Comparison of ENCODE assay signal across 9 cellular contexts in the genomic region with DNA sequence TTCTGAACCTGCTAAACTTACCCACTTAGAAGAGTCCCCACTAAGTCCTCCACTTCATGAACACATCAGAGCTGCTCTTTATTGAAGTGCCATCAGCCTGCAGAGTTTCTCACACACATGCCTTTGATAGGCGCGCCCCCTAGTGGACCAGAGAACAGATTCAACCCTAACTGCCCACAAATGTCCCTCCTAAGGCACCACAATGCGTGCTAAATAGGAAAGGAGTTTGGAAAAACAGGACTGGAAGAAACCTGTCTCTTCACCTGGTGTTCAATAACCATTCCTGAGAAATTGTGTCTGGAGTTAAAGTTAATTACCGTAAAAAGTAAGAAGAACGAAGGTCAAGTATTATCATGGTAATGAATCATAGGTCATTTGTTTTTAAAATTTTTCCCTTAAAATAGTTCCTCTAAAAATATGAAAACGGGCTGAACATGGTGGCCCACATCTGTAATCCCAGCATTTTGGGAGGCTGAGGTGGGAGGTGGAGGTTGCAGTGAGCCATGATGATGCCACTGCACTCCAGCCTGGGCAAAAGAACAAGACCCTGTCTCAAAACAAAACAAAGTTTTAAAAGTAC.
DNase-seq lines count a peak whose midpoint lies in the region; ATAC-seq and TF ChIP-seq lines count a peak whose summit lies in the region.
"Had no signal": no experiment of that assay in that cellular context is flagged by ENCODE, and none has a peak within 500 bp of the region (broad histone marks: within the 10 kb centered on the region; RNA-seq: fewer than 3 reads in every experiment).

No MANE protein-coding gene starts in this region.

- DNase-seq in SIG-M5 treated with dmso at 0.1 percent for 504 hours (lab: John Stamatoyannopoulos, UW; ENCODE audit: unreplicated experiment) = peak; percentile 75
- DNase-seq in SIG-M5 (lab: John Stamatoyannopoulos, UW) = no peak
- peak; percentile 90 for DNase-seq in SK-MEL-5 (ENCODE audit: low read depth, low spot score)
- peak; percentile 83 for DNase-seq in activated naive CD4-positive, alpha-beta T cell treated with anti-CD3 and anti-CD28 coated beads for 36 hours
- DNase-seq in glutamatergic neuron = peak; percentile 90
- peak; percentile 66 to 86 for DNase-seq in trophoblast cell
- peak; percentile 82 for DNase-seq in upper lobe of right lung

- in situ Hi-C loops in SK-MEL-5 (cut with HindIII; ENCODE audit: low pct_unique_long_range_greater_than_20kb, low sequenced_read_pairs) = no loop called here

- no peak overlapping the region for H3K14ac ChIP-seq in trophoblast cell (ENCODE audit: low read length)

- H3K4me2 ChIP-seq in Loucy (ENCODE audit: low read depth, low read length, poor library complexity, severe bottlenecking) (no peak overlapping the region), trophoblast cell (ENCODE audit: low read length) (no peak overlapping the region)

- no peaks in the 10 kb centered on the region for H3K9me3 Mint-ChIP-seq in activated naive CD4-positive, alpha-beta T cell treated with anti-CD3 and anti-CD28 coated beads for 36 hours
- no peaks in the 10 kb centered on the region for H3K9me3 Mint-ChIP-seq in glutamatergic neuron (ENCODE audit: unreplicated experiment)
- H3K9me3 Mint-ChIP-seq: stimulated activated naive CD8-positive, alpha-beta T cell treated with anti-CD3 and anti-CD28 coated beads, Interleukin-15, Interleukin-2, amounts not matched to agents 100 ng/mL and 50 ng/mL, for 24 hours had no signal

- ATAC-seq in upper lobe of right lung = peak; percentile 90

- no peak overlapping the region for H3K4ac ChIP-seq in trophoblast cell (ENCODE audit: low read depth, low read length)

- CTCF ChIA-PET in activated naive CD4-positive, alpha-beta T cell treated with anti-CD3 and anti-CD28 coated beads for 36 hours (lab: Charles Lee) = interaction anchor here (0.6 to 4.0 kb wide), 17 partner anchors 11 to 805 kb away, joined by 3 to 25 read pairs (median 4); no protein-coding TSS in a partner anchor

- H3K36me3 ChIP-seq in Loucy (ENCODE audit: insufficient read depth, low read length) (peaks cover 41% of the 10 kb centered on the region; the same call in 1 of the 2 replicates), trophoblast cell (ENCODE audit: control insufficient read depth in 1 of 2, insufficient read depth in 2 of 2, low read length in 2 of 2) (peaks cover 12 to 24% of the 10 kb centered on the region in 2 experiments), upper lobe of right lung (peaks cover 32% of the 10 kb centered on the region)

- no peak overlapping the region for H4K12ac ChIP-seq in trophoblast cell (ENCODE audit: low read depth, low read length)

- no peak overlapping the region for H2BK5ac ChIP-seq in trophoblast cell (ENCODE audit: low read depth, low read length, poor library complexity)

- no peak overlapping the region for H2BK12ac ChIP-seq in trophoblast cell (ENCODE audit: low read length)

- no peak overlapping the region for H2BK120ac ChIP-seq in trophoblast cell (ENCODE audit: insufficient read depth, low read length, poor library complexity)

- no peaks in the 10 kb centered on the region for H4K20me1 ChIP-seq in Loucy (ENCODE audit: insufficient read depth, low read length, poor library complexity, severe bottlenecking)

- H2AFZ ChIP-seq in Loucy (ENCODE audit: low read length) (no peak overlapping the region), trophoblast cell (ENCODE audit: insufficient read depth, low read length, poor library complexity) (no peak overlapping the region)

- intact Hi-C loops in activated naive CD4-positive, alpha-beta T cell treated with anti-CD3 and anti-CD28 coated beads for 36 hours (cut with micrococcal nuclease) = loop anchor here (2.0 to 5.0 kb wide), 2 partner anchors 528 to 727 kb away; no protein-coding TSS in a partner anchor
- intact Hi-C loops in upper lobe of right lung (cut with DNase I) = no loop called here

- H3K9ac ChIP-seq in Loucy (ENCODE audit: low read depth, low read length, poor library complexity, severe bottlenecking) (no peak overlapping the region), trophoblast cell (ENCODE audit: low read length) (no peak overlapping the region)

- H3K27me3 ChIP-seq in Loucy (ENCODE audit: insufficient read depth, low read length, poor library complexity, severe bottlenecking) = no peaks in the 10 kb centered on the region
- H3K27me3 ChIP-seq in trophoblast cell (ENCODE audit: insufficient read depth, low read length) = no peaks in the 10 kb centered on the region
- no peaks in the 10 kb centered on the region for H3K27me3 ChIP-seq in upper lobe of right lung

- no peak overlapping the region for H4K8ac ChIP-seq in trophoblast cell (ENCODE audit: low read depth, low read length)

- H3K36me3 Mint-ChIP-seq in activated naive CD4-positive, alpha-beta T cell treated with anti-CD3 and anti-CD28 coated beads for 36 hours (ENCODE audit: low read depth) = peaks cover 33% of the 10 kb centered on the region
- no peaks in the 10 kb centered on the region for H3K36me3 Mint-ChIP-seq in glutamatergic neuron (ENCODE audit: unreplicated experiment)

- no peaks in the 10 kb centered on the region for H3K79me1 ChIP-seq in trophoblast cell (ENCODE audit: low read length)

- H2AK5ac ChIP-seq in trophoblast cell (ENCODE audit: low read length) = no peak overlapping the region

- H3K9me3 ChIP-seq in Loucy (ENCODE audit: insufficient read depth, low read depth, low read length) (no peaks in the 10 kb centered on the region), trophoblast cell (ENCODE audit: insufficient read depth, low read depth, low read length) (no peaks in the 10 kb centered on the region), upper lobe of right lung (no peaks in the 10 kb centered on the region)

- no peak overlapping the region for H3K4me3 Mint-ChIP-seq in activated naive CD4-positive, alpha-beta T cell treated with anti-CD3 and anti-CD28 coated beads for 36 hours
- no peak overlapping the region for H3K4me3 Mint-ChIP-seq in glutamatergic neuron (ENCODE audit: unreplicated experiment)
- H3K4me3 Mint-ChIP-seq: stimulated activated naive CD8-positive, alpha-beta T cell treated with anti-CD3 and anti-CD28 coated beads, Interleukin-15, Interleukin-2, amounts not matched to agents 100 ng/mL and 50 ng/mL, for 24 hours had no signal

- H3F3A ChIP-seq in Loucy (ENCODE audit: low read depth) = no peaks in the 10 kb centered on the region

- peaks cover 5% of the 10 kb centered on the region for H3K4me1 Mint-ChIP-seq in activated naive CD4-positive, alpha-beta T cell treated with anti-CD3 and anti-CD28 coated beads for 36 hours (ENCODE audit: low read depth)
- H3K4me1 Mint-ChIP-seq in glutamatergic neuron (ENCODE audit: low read depth, unreplicated experiment) = peaks cover 13% of the 10 kb centered on the region

- no peak overlapping the region for H3K18ac ChIP-seq in trophoblast cell (ENCODE audit: low read length)

- H3K79me2 ChIP-seq in Loucy (ENCODE audit: insufficient read depth, low read length) = no peaks in the 10 kb centered on the region
- H3K79me2 ChIP-seq in trophoblast cell (ENCODE audit: control insufficient read depth, insufficient read depth, low read length, poor library complexity) = no peaks in the 10 kb centered on the region

- WGBS in trophoblast cell (ENCODE audit: extremely low coverage, insufficient coverage, insufficient read length) = no CpG with 5 or more reads among the region's 6 CpGs

- no peak overlapping the region for H3K27ac ChIP-seq in trophoblast cell (ENCODE audit: low read depth, low read length)
- H3K27ac ChIP-seq in upper lobe of right lung = no peak overlapping the region

- no peaks in the 10 kb centered on the region for H3K9me2 ChIP-seq in Loucy (replicated peaks; ENCODE audit: low read depth, low read length)

- H3K27ac Mint-ChIP-seq in activated naive CD4-positive, alpha-beta T cell treated with anti-CD3 and anti-CD28 coated beads for 36 hours = no peak overlapping the region
- H3K27ac Mint-ChIP-seq in glutamatergic neuron (ENCODE audit: unreplicated experiment) = no peak overlapping the region
- H3K27ac Mint-ChIP-seq: stimulated activated naive CD8-positive, alpha-beta T cell treated with anti-CD3 and anti-CD28 coated beads, Interleukin-15, Interleukin-2, amounts not matched to agents 100 ng/mL and 50 ng/mL, for 24 hours had no signal

- H3K4me3 ChIP-seq in Loucy (ENCODE audit: low read length, poor library complexity, severe bottlenecking) (no peak overlapping the region), trophoblast cell (ENCODE audit: low read depth, low read length) (no peak overlapping the region), upper lobe of right lung (no peak overlapping the region)

- H3K4me1 ChIP-seq in Loucy (ENCODE audit: insufficient read depth, low read length, poor library complexity, severe bottlenecking) = peaks cover 7% of the 10 kb centered on the region
- no peaks in the 10 kb centered on the region for H3K4me1 ChIP-seq in trophoblast cell (ENCODE audit: control insufficient read depth in 1 of 2, insufficient read depth in 2 of 2, low read length in 2 of 2)
- H3K4me1 ChIP-seq in upper lobe of right lung = peaks cover 16% of the 10 kb centered on the region

- no peak overlapping the region for H4K91ac ChIP-seq in trophoblast cell (ENCODE audit: low read depth, low read length)

- TF ChIP-seq CTCF in Loucy (conservative IDR thresholded peaks at IDR 0.05; ENCODE audit: low read length) (peak; percentile 96), glutamatergic neuron (IDR thresholded peaks at IDR 0.05; ENCODE audit: partially characterized antibody, unreplicated experiment) (peak; percentile 96), upper lobe of right lung (IDR thresholded peaks at IDR 0.05) (peak; percentile 90)

- H3K27me3 Mint-ChIP-seq in activated naive CD4-positive, alpha-beta T cell treated with anti-CD3 and anti-CD28 coated beads for 36 hours (ENCODE audit: low read depth) = no peaks in the 10 kb centered on the region
- H3K27me3 Mint-ChIP-seq in glutamatergic neuron (ENCODE audit: unreplicated experiment) = peaks cover 2% of the 10 kb centered on the region
- H3K27me3 Mint-ChIP-seq: stimulated activated naive CD8-positive, alpha-beta T cell treated with anti-CD3 and anti-CD28 coated beads, Interleukin-15, Interleukin-2, amounts not matched to agents 100 ng/mL and 50 ng/mL, for 24 hours had no signal

- no peak overlapping the region for H3K23ac ChIP-seq in trophoblast cell (ENCODE audit: low read length)
